In genomic region chr7:100166317-100166940, GRCh38 we compare ENCODE assay signal across 1 cellular context.
TF ChIP-seq lines count a peak whose summit lies in the region.

No MANE protein-coding gene starts in this region.

TF ChIP-seq in neural cell, 6 proteins besides CTCF, POLR2A, EP300 and RAD21 (continued from another document):
- TF ChIP-seq, protein P1, sequence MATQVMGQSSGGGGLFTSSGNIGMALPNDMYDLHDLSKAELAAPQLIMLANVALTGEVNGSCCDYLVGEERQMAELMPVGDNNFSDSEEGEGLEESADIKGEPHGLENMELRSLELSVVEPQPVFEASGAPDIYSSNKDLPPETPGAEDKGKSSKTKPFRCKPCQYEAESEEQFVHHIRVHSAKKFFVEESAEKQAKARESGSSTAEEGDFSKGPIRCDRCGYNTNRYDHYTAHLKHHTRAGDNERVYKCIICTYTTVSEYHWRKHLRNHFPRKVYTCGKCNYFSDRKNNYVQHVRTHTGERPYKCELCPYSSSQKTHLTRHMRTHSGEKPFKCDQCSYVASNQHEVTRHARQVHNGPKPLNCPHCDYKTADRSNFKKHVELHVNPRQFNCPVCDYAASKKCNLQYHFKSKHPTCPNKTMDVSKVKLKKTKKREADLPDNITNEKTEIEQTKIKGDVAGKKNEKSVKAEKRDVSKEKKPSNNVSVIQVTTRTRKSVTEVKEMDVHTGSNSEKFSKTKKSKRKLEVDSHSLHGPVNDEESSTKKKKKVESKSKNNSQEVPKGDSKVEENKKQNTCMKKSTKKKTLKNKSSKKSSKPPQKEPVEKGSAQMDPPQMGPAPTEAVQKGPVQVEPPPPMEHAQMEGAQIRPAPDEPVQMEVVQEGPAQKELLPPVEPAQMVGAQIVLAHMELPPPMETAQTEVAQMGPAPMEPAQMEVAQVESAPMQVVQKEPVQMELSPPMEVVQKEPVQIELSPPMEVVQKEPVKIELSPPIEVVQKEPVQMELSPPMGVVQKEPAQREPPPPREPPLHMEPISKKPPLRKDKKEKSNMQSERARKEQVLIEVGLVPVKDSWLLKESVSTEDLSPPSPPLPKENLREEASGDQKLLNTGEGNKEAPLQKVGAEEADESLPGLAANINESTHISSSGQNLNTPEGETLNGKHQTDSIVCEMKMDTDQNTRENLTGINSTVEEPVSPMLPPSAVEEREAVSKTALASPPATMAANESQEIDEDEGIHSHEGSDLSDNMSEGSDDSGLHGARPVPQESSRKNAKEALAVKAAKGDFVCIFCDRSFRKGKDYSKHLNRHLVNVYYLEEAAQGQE (IDR thresholded peaks at IDR 0.05; ENCODE audit: borderline replicate concordance): no peak
- TF ChIP-seq TAF1 (IDR thresholded peaks at IDR 0.05; ENCODE audit: low read depth): no peak
